ENCODE assay signal across 26 cellular contexts in genomic region chr2:188506843-188507242, GRCh38.
"Had no signal": no experiment of that assay in that cellular context is flagged by ENCODE, and none has a peak within 500 bp of the region (broad histone marks: within the 10 kb centered on the region; RNA-seq: fewer than 3 reads in every experiment).

No MANE protein-coding gene starts in this region.

- H3K9me2 ChIP-seq: SK-N-SH had no signal

- H3K36me3 ChIP-seq: breast epithelium, Peyer's patch, SJCRH30, WERI-Rb-1 had no signal

- H3K36me3 Mint-ChIP-seq: activated naive CD4-positive, alpha-beta T cell treated with anti-CD3 and anti-CD28 coated beads, Interleukin-2, amount 10 ng/mL, durations not matched to agents 7 days and 5 days; activated naive CD8-positive, alpha-beta T cell treated with anti-CD3 and anti-CD28 coated beads for 36 hours had no signal

- H3K9me3 Mint-ChIP-seq: activated CD8-positive, alpha-beta T cell treated with anti-CD3 and anti-CD28 coated beads for 36 hours; activated naive CD4-positive, alpha-beta T cell treated with anti-CD3 and anti-CD28 coated beads, Interleukin-2, amount 10 ng/mL, durations not matched to agents 7 days and 5 days; activated naive CD8-positive, alpha-beta T cell treated with anti-CD3 and anti-CD28 coated beads for 36 hours; activated T-cell treated with anti-CD3 and anti-CD28 coated beads, Interleukin-2, amount 50 U/mL, for 72 hours; activated T-helper 2 cell treated with anti-CD3 and anti-CD28 coated beads, Interferon-gamma antibody, Interleukin-2, Interleukin-4, amounts not matched to agents 10 μg/mL and 5 μg/mL and 100 μg/mL, durations not matched to agents 14 hours and 24 hours and 36 hours had no signal

- H3K4me1 ChIP-seq: breast epithelium, Peyer's patch had no signal

- H3K27ac ChIP-seq: breast epithelium, Peyer's patch, RWPE1, SJCRH30, WERI-Rb-1 had no signal

- DNase-seq: activated CD4-positive, alpha-beta T cell treated with anti-CD3 and anti-CD28 coated beads for 4 hours; activated CD8-positive, alpha-beta memory T cell treated with anti-CD3 and anti-CD28 coated beads, Interleukin-2, amount 50 U/mL, for 4 hours; activated CD8-positive, alpha-beta T cell treated with anti-CD3 and anti-CD28 coated beads for 36 hours; activated gamma-delta T cell treated with Interleukin-2 at 50 U/mL for 16 hours; activated naive CD4-positive, alpha-beta T cell treated with anti-CD3 and anti-CD28 coated beads, Interleukin-2, amount 10 ng/mL, durations not matched to agents 7 days and 5 days; activated naive CD8-positive, alpha-beta T cell treated with anti-CD3 and anti-CD28 coated beads for 36 hours; activated T-cell treated with anti-CD3 and anti-CD28 coated beads, Interleukin-2, amount 50 U/mL, for 72 hours; anterior cingulate cortex; central memory CD4-positive, alpha-beta T cell; Kasumi-1; NCI-H1048; NCI-H1417; NCI-H1694; NCI-H2029; NCI-H510A treated with DMSO at 0.1 percent for 48 hours; NCI-H69; Peyer's patch; Right ventricle myocardium superior; SJCRH30; SK-N-SH; T-helper 1 cell; WERI-Rb-1 had no signal

- ATAC-seq: activated CD4-positive, CD25-positive, alpha-beta regulatory T cell treated with anti-CD3 and anti-CD28 coated beads, Interleukin-2, amount 50 U/mL, for 24 hours; activated CD8-positive, alpha-beta T cell treated with anti-CD3 and anti-CD28 coated beads for 36 hours; activated T-cell treated with anti-CD3 and anti-CD28 coated beads, Interleukin-2, amount 50 U/mL, for 72 hours had no signal

- H3K9me3 ChIP-seq: breast epithelium, Peyer's patch, SJCRH30, SK-N-SH had no signal

- H3K27me3 ChIP-seq: breast epithelium, Peyer's patch, SJCRH30 had no signal

- H3K27ac Mint-ChIP-seq: activated CD8-positive, alpha-beta T cell treated with anti-CD3 and anti-CD28 coated beads for 36 hours; activated naive CD4-positive, alpha-beta T cell treated with anti-CD3 and anti-CD28 coated beads, Interleukin-2, amount 10 ng/mL, durations not matched to agents 7 days and 5 days; activated naive CD8-positive, alpha-beta T cell treated with anti-CD3 and anti-CD28 coated beads for 36 hours; activated T-cell treated with anti-CD3 and anti-CD28 coated beads, Interleukin-2, amount 50 U/mL, for 72 hours; activated T-helper 2 cell treated with anti-CD3 and anti-CD28 coated beads, Interferon-gamma antibody, Interleukin-2, Interleukin-4, amounts not matched to agents 10 μg/mL and 5 μg/mL and 100 μg/mL, durations not matched to agents 14 hours and 24 hours and 36 hours had no signal

- H3K4me3 Mint-ChIP-seq: activated CD8-positive, alpha-beta T cell treated with anti-CD3 and anti-CD28 coated beads for 36 hours; activated naive CD4-positive, alpha-beta T cell treated with anti-CD3 and anti-CD28 coated beads, Interleukin-2, amount 10 ng/mL, durations not matched to agents 7 days and 5 days; activated naive CD8-positive, alpha-beta T cell treated with anti-CD3 and anti-CD28 coated beads for 36 hours; activated T-cell treated with anti-CD3 and anti-CD28 coated beads, Interleukin-2, amount 50 U/mL, for 72 hours had no signal

- H3K27me3 Mint-ChIP-seq: activated naive CD4-positive, alpha-beta T cell treated with anti-CD3 and anti-CD28 coated beads, Interleukin-2, amount 10 ng/mL, durations not matched to agents 7 days and 5 days had no signal

- H3K4me1 Mint-ChIP-seq: activated naive CD4-positive, alpha-beta T cell treated with anti-CD3 and anti-CD28 coated beads, Interleukin-2, amount 10 ng/mL, durations not matched to agents 7 days and 5 days; activated naive CD8-positive, alpha-beta T cell treated with anti-CD3 and anti-CD28 coated beads for 36 hours had no signal

- H3K4me3 ChIP-seq: breast epithelium, Peyer's patch, SJCRH30 had no signal

- H3K9ac ChIP-seq: SK-N-SH had no signal

- H3K4me2 ChIP-seq: SK-N-SH had no signal
